Comparison of ENCODE assay signal across 24 cellular contexts in the genomic region with DNA sequence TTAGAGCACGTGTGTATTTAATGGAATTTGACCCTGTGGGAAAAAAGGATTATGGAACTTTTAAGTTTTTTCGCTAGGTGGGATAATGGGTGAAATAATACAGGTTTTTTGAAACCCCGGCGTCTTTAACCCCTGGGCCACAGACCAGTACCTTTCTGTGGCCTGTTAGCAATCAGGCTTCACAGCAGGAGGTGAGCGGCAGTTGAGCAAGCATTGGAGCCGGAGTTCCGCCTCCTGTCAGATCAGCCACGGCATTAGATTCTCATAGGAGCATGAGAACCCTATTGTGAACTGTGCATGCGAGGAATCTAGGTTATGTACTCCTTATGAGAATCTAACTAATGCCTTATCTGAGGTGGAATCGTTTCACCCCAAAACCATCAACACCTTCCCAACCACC. TPM values are rescaled to one million over a fixed set of nuclear protein-coding genes. Genes with fewer than 3 reads are reported as not detected.
DNase-seq lines count a peak whose midpoint lies in the region; ATAC-seq, FAIRE-seq and TF ChIP-seq lines count a peak whose summit lies in the region.
"Had no signal": no experiment of that assay in that cellular context is flagged by ENCODE, and none has a peak within 500 bp of the region (broad histone marks: within the 10 kb centered on the region; RNA-seq: fewer than 3 reads in every experiment).

No MANE protein-coding gene starts in this region.

- H3K27me3 ChIP-seq in HepG2 (ENCODE audit: control insufficient read depth in 1 of 2, insufficient read depth in 2 of 2, low read length in 2 of 2) (no peaks in the 10 kb centered on the region), right lobe of liver (no peaks in the 10 kb centered on the region)
- H3K27me3 ChIP-seq: BE2C, SJSA1 had no signal

- 96% methylated on average over 10 of the region's 10 CpGs for WGBS in HepG2 (ENCODE audit: low lambda C conversion rate)
- WGBS in right lobe of liver (ENCODE audit: insufficient coverage, low coverage, low lambda C conversion rate, missing lambda C conversion rate), result 97% methylated on average over 10 of the region's 10 CpGs

- no peak for TF ChIP-seq EP300 in HepG2 (IDR thresholded peaks at IDR 0.05; ENCODE audit: low read depth in 2 of 2, low read length in 2 of 2)
- no peak for TF ChIP-seq EP300 in HepG2 (CRISPR knock-in tag; IDR thresholded peaks at IDR 0.05; ENCODE audit: borderline replicate concordance)

- H3K9me3 Mint-ChIP-seq in WTC11, result no peaks in the 10 kb centered on the region

- DNase-seq in HepG2 (ENCODE audit: low spot score) (no peak), right lobe of liver (no peak), WTC11 (ENCODE audit: low spot score) (peak; percentile 50), iPS-NIHi11 (ENCODE audit: low spot score) (peak; percentile 10), NCI-H1694 (lab: John Stamatoyannopoulos, UW) (no peak), HEK293T (ENCODE audit: extremely low spot score) (no peak)
- DNase-seq: BE2C, DMS53, EL, HCEC 1CT, NCI-H1092 treated with DMSO at 0.1 percent for 48 hours, NCI-H1436 treated with DMSO at 0.1 percent for 48 hours, NCI-H2081, NCI-H2171, NCI-H446, NCI-H526, OCI-M1, T-helper 1 cell had no signal

- no peak overlapping the region for H3K4me3 Mint-ChIP-seq in WTC11

- H3K27me3 Mint-ChIP-seq in WTC11 (ENCODE audit: low read depth), result no peaks in the 10 kb centered on the region

- H3K27ac ChIP-seq in HepG2 (ENCODE audit: extremely low read length, insufficient read depth, low read length) (no peak overlapping the region), right lobe of liver (no peak overlapping the region)
- H3K27ac ChIP-seq: A549, KMS-11, SJSA1 had no signal

- no TSS peak for BruUV-seq in HepG2 (replicated peaks; lab: Mats Ljungman, UMichigan)

- no peak for ATAC-seq in HepG2
- ATAC-seq in right lobe of liver, result no peak
- ATAC-seq in WTC11, result peak; percentile 51
- ATAC-seq in HG02678 (IDR thresholded peaks at IDR 0.05; ENCODE audit: unreplicated experiment), result no peak

- no peak overlapping the region for H3K9ac ChIP-seq in HepG2 (ENCODE audit: insufficient read depth, low read depth, low read length)
- H3K9ac ChIP-seq: KMS-11 had no signal

- H3K36me3 Mint-ChIP-seq in WTC11, result peaks cover 29% of the 10 kb centered on the region

- H3K4me3 ChIP-seq in HepG2 (replicated peaks in 1 of 3; ENCODE audit: insufficient read depth in 1 of 3, low read depth in 2 of 3, low read length in 3 of 3) (no peak overlapping the region), right lobe of liver (no peak overlapping the region)
- H3K4me3 ChIP-seq: A549, SJSA1 had no signal

- in situ Hi-C loops in HepG2 (cut with HindIII; ENCODE audit: extremely low pct_ligation_motif_present, low pct_unique_long_range_greater_than_20kb), result no loop called here

- no peak overlapping the region for H3K4me2 ChIP-seq in HepG2 (ENCODE audit: low read depth, low read length)
- H3K4me2 ChIP-seq: A549, KMS-11 had no signal

- no peak overlapping the region for H2AFZ ChIP-seq in HepG2 (ENCODE audit: low read length)

- TF ChIP-seq CTCF in HepG2 (CRISPR knock-in tag; IDR thresholded peaks at IDR 0.05) (no peak), right lobe of liver (IDR thresholded peaks at IDR 0.05) (no peak), WTC11 (IDR thresholded peaks at IDR 0.05) (no peak)

- POLR2A ChIA-PET in HepG2 (lab: Yijun Ruan, JAX), result no interaction called here
- POLR2A ChIA-PET in WTC11 (lab: Charles Lee), result interaction anchor here (0.6 kb wide), 1 partner anchor 23 kb away, joined by 3 read pairs; no protein-coding TSS in a partner anchor
- POLR2A ChIA-PET in HEK293T (lab: Yijun Ruan, JAX), result no interaction called here

- FAIRE-seq in HepG2 (lab: Jason Lieb, UNC), result no peak
- FAIRE-seq: A549, D721Med, RCC 7860 had no signal

- H3K4me1 Mint-ChIP-seq in WTC11, result peaks cover 55% of the 10 kb centered on the region

- intact Hi-C loops in HepG2 (cut with micrococcal nuclease; ENCODE audit: unreplicated experiment) (no loop called here), right lobe of liver (cut with DNase I) (no loop called here)

- TF ChIP-seq RAD21 in HepG2 (CRISPR knock-in tag; IDR thresholded peaks at IDR 0.05), result no peak

- H3K4me1 ChIP-seq in HepG2 (ENCODE audit: insufficient read depth, low read length), result peaks cover 23% of the 10 kb centered on the region
- H3K4me1 ChIP-seq in right lobe of liver, result peaks cover 0 to 16% (median 2%) of the 10 kb centered on the region in 4 donors
- H3K4me1 ChIP-seq: BE2C had no signal

- CTCF ChIA-PET in HepG2 (lab: Yijun Ruan, JAX; ENCODE audit: low intra/inter-chr PET ratio, low total read pairs), result no interaction called here
- CTCF ChIA-PET in WTC11 (lab: Charles Lee), result no interaction called here
- CTCF ChIA-PET in HEK293T (lab: Yijun Ruan, JAX), result no interaction called here

- no peak for TF ChIP-seq POLR2A in HepG2 (IDR thresholded peaks at IDR 0.05; ENCODE audit: insufficient read depth in 1 of 2, low read depth in 2 of 2, low read length in 2 of 2)
- no peak for TF ChIP-seq POLR2A in right lobe of liver (IDR thresholded peaks at IDR 0.05)

- H4K20me1 ChIP-seq in HepG2 (ENCODE audit: insufficient read depth, low read length), result peaks cover 80% of the 10 kb centered on the region

- peaks cover 93% of the 10 kb centered on the region for H3K79me2 ChIP-seq in HepG2 (ENCODE audit: insufficient read depth, low read length)

- H3K36me3 ChIP-seq in HepG2 (replicated peaks in 1 of 2; ENCODE audit: control insufficient read depth in 1 of 2, insufficient read depth in 2 of 2, low read length in 2 of 2) (peaks cover 5 to 61% of the 10 kb centered on the region in 2 experiments), right lobe of liver (no peaks in the 10 kb centered on the region)

- no peaks in the 10 kb centered on the region for H3K9me3 ChIP-seq in HepG2 (ENCODE audit: low read length)
- no peaks in the 10 kb centered on the region for H3K9me3 ChIP-seq in right lobe of liver
- H3K9me3 ChIP-seq: A549, BE2C, SJSA1 had no signal

- H3K27ac Mint-ChIP-seq in WTC11, result no peak overlapping the region

TF ChIP-seq in HepG2, 621 proteins besides CTCF, POLR2A, EP300 and RAD21:
- TF ChIP-seq RBM22 (optimal IDR thresholded peaks at IDR 0.05; ENCODE audit: low read length) (peak; percentile 26), ATF3 (CRISPR knock-in tag; IDR thresholded peaks at IDR 0.05) (no peak)

TF ChIP-seq in WTC11, 78 proteins besides CTCF, POLR2A, EP300 and RAD21 (continues in another document):
- no peak for TF ChIP-seq E2F5 (CRISPR knock-in tag; IDR thresholded peaks at IDR 0.05)
- TF ChIP-seq HMGA2 (CRISPR knock-in tag; IDR thresholded peaks at IDR 0.05), result no peak
- TF ChIP-seq ELF4 (CRISPR knock-in tag; IDR thresholded peaks at IDR 0.05; ENCODE audit: low read depth), result no peak
- no peak for TF ChIP-seq NFATC4 (CRISPR knock-in tag; IDR thresholded peaks at IDR 0.05)

TF ChIP-seq in HEK293T, 16 proteins besides CTCF, POLR2A, EP300 and RAD21:
- TF ChIP-seq, protein P1, sequence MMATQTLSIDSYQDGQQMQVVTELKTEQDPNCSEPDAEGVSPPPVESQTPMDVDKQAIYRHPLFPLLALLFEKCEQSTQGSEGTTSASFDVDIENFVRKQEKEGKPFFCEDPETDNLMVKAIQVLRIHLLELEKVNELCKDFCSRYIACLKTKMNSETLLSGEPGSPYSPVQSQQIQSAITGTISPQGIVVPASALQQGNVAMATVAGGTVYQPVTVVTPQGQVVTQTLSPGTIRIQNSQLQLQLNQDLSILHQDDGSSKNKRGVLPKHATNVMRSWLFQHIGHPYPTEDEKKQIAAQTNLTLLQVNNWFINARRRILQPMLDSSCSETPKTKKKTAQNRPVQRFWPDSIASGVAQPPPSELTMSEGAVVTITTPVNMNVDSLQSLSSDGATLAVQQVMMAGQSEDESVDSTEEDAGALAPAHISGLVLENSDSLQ (IDR thresholded peaks at IDR 0.05), result no peak
- no peak for TF ChIP-seq CTBP1 (IDR thresholded peaks at IDR 0.05; ENCODE audit: borderline replicate concordance)
- no peak for TF ChIP-seq SUZ12 (IDR thresholded peaks at IDR 0.05)
- no peak for TF ChIP-seq LEF1 (IDR thresholded peaks at IDR 0.05; ENCODE audit: borderline replicate concordance)
- no peak for TF ChIP-seq TARDBP (IDR thresholded peaks at IDR 0.05)
- TF ChIP-seq ARNT (IDR thresholded peaks at IDR 0.05), result no peak
- no peak for TF ChIP-seq HDGF (IDR thresholded peaks at IDR 0.05; ENCODE audit: borderline replicate concordance)

RNA-seq across cellular contexts. Expression of gene WAC, which starts 28.6 kb away (rescaled TPM):
- total RNA-seq in HepG2 (2016; rRNA removed; fragmentation: Illumina TruSeq; extraction: Trizol) (69.1 and 70.2 TPM in 2 replicates), right lobe of liver (10 to 100 TPM; 34.3 to 52.4 (median 48.9) TPM), WTC11 (2021) (108 to 115 TPM (median 111 TPM) in 3 replicates)
- total RNA-seq in HepG2 (2016; cell fraction: cytosol; rRNA removed; fragmentation: Illumina TruSeq; extraction: Trizol; ENCODE audit: low read depth), result 22.3 and 23.3 TPM in 2 replicates
- 68.2 and 73.1 TPM in 2 replicates for total RNA-seq in HepG2 (2016; cell fraction: insoluble cytoplasmic fraction; rRNA removed; fragmentation: Illumina TruSeq; extraction: Trizol)
- 51.1 and 64.4 TPM in 2 replicates for total RNA-seq in HepG2 (2016; cell fraction: membrane; rRNA removed; fragmentation: Illumina TruSeq; extraction: Trizol)
- total RNA-seq in HepG2 (2016; cell fraction: nucleus; rRNA removed; fragmentation: Illumina TruSeq; extraction: Trizol), result 66.1 and 73.8 TPM in 2 replicates
- polyA plus RNA-seq in HepG2 (2011; rRNA removed), result 85.2 and 96.2 TPM in 2 replicates
- 48.8 and 67.1 TPM in 2 replicates for polyA plus RNA-seq in HepG2 (2011; cell fraction: cytosol; rRNA removed)
- 38.1 and 40.6 TPM in 2 replicates for polyA plus RNA-seq in HepG2 (2011; cell fraction: nucleus; rRNA removed)
- polyA plus RNA-seq in HepG2 (2012), result 63.9 and 73.2 TPM in 2 replicates
- 8.0 and 9.8 TPM in 2 replicates for polyA plus RNA-seq in HepG2 (2016; cell fraction: cytosol; fragmentation: Illumina TruSeq; extraction: Trizol; ENCODE audit: low read depth)
- 85.0 and 88.2 TPM in 2 replicates for polyA plus RNA-seq in HepG2 (2016; cell fraction: insoluble cytoplasmic fraction; fragmentation: Illumina TruSeq; extraction: Trizol; ENCODE audit: low read depth)
- polyA plus RNA-seq in HepG2 (2016; cell fraction: membrane; fragmentation: Illumina TruSeq; extraction: Trizol; ENCODE audit: low read depth), result 33.0 and 38.6 TPM in 2 replicates
- polyA plus RNA-seq in HepG2 (2016; cell fraction: nucleus; fragmentation: Illumina TruSeq; extraction: Trizol; ENCODE audit: insufficient read depth, low read depth), result 68.4 and 72.1 TPM in 2 replicates
- 86.5 and 108 TPM in 2 replicates for polyA minus RNA-seq in HepG2 (2011; rRNA and poly(A)+ RNA removed; ENCODE audit: low replicate concordance)
- polyA minus RNA-seq in HepG2 (2011; cell fraction: cytosol; rRNA and poly(A)+ RNA removed), result 44.2 and 45.6 TPM in 2 replicates
- 145 and 151 TPM in 2 replicates for polyA minus RNA-seq in HepG2 (2011; cell fraction: nucleus; rRNA and poly(A)+ RNA removed)

Comparison
In these comparisons a context has a peak if more than half of its experiments do, and no peak if none do; other contexts are left out.
1. DNase-seq: peak in WTC11 (single experiment) and iPS-NIHi11 (single experiment); none in HepG2 (single experiment), right lobe of liver (0 of 3), NCI-H1694 (single experiment) and HEK293T (single experiment).